7 cellular contexts compared by ENCODE assay signal in genomic region chr7:21898265-21898930, GRCh38. TPM values are rescaled to one million over a fixed set of nuclear protein-coding genes. Genes with fewer than 3 reads are reported as not detected.
DNase-seq lines count a peak whose midpoint lies in the region; ATAC-seq and TF ChIP-seq lines count a peak whose summit lies in the region.

No MANE protein-coding gene starts in this region.

- H3K36me3 ChIP-seq in OCI-LY3 (replicated peaks; ENCODE audit: low read depth, low read length) (peaks cover 35% of the 10 kb centered on the region), neutrophil (peaks cover 32% of the 10 kb centered on the region), testis (ENCODE audit: low read depth, missing control alignments) (no peaks in the 10 kb centered on the region), tibial nerve (peaks cover 0 to 53% (median 3%) of the 10 kb centered on the region in 3 donors)

- no peak for TF ChIP-seq CTCF in OCI-LY3 (IDR thresholded peaks at IDR 0.05; ENCODE audit: low read depth, low read length)
- no peak for TF ChIP-seq CTCF in neutrophil (IDR thresholded peaks at IDR 0.05)
- no peak for TF ChIP-seq CTCF in testis (IDR thresholded peaks at IDR 0.05)
- TF ChIP-seq CTCF in tibial nerve (IDR thresholded peaks at IDR 0.05): no peak

- no peaks in the 10 kb centered on the region for H4K20me1 ChIP-seq in OCI-LY3 (ENCODE audit: insufficient read depth, low read length)

- peak overlapping the region; percentile 59 for H3K4me2 ChIP-seq in OCI-LY3 (ENCODE audit: low read length)

- H2AFZ ChIP-seq in OCI-LY3 (ENCODE audit: low read depth, low read length): no peak overlapping the region

- peaks cover 17% of the 10 kb centered on the region for H3K4me1 ChIP-seq in OCI-LY3 (ENCODE audit: low read length)
- H3K4me1 ChIP-seq in neutrophil (ENCODE audit: control insufficient read depth in 1 of 2, insufficient read depth in 1 of 2, low read depth in 1 of 2, low read length in 1 of 2): peaks cover 34 to 44% of the 10 kb centered on the region in 2 experiments
- no peaks in the 10 kb centered on the region for H3K4me1 ChIP-seq in testis
- H3K4me1 ChIP-seq in tibial nerve: no peaks in the 10 kb centered on the region

- peak overlapping the region; percentile 36; the same call in 1 of the 2 replicates for H3K9ac ChIP-seq in OCI-LY3 (ENCODE audit: low read length)

- H3K27me3 ChIP-seq in OCI-LY3 (ENCODE audit: low read depth, low read length) (no peaks in the 10 kb centered on the region), neutrophil (no peaks in the 10 kb centered on the region), testis (no peaks in the 10 kb centered on the region), tibial nerve (no peaks in the 10 kb centered on the region)

- no peaks in the 10 kb centered on the region for H3K79me2 ChIP-seq in OCI-LY3 (ENCODE audit: low read length)

- no peak for TF ChIP-seq EP300 in tibial nerve (IDR thresholded peaks at IDR 0.05)

- intact Hi-C loops in testis (cut with DNase I; ENCODE audit: low total_unique reads): no loop called here

- TF ChIP-seq POLR2A in testis (IDR thresholded peaks at IDR 0.05) (no peak), tibial nerve (IDR thresholded peaks at IDR 0.05) (no peak)

- no peak for DNase-seq in testis
- no peak for DNase-seq in activated gamma-delta T cell treated with Interleukin-2 at 50 U/mL for 16 hours
- no peak for DNase-seq in tibial nerve (ENCODE audit: low spot score in 2 of 2)

- H3K4me3 ChIP-seq in OCI-LY3 (ENCODE audit: low read length): peak overlapping the region; percentile 23; the same call in 1 of the 2 replicates
- H3K4me3 ChIP-seq in neutrophil (ENCODE audit: low read depth in 1 of 2, low read length in 1 of 2): peak overlapping the region; percentile 60 to 71
- H3K4me3 ChIP-seq in testis: no peak overlapping the region
- H3K4me3 ChIP-seq in tibial nerve: no peak overlapping the region

- WGBS in testis, 2 donors: 88 to 89% methylated on average over 17 of the region's 17 CpGs
- 90 to 93% methylated on average over 17 of the region's 17 CpGs for WGBS in tibial nerve, 2 donors

- H3K9me3 ChIP-seq in OCI-LY3 (ENCODE audit: insufficient read depth, low read length): no peaks in the 10 kb centered on the region
- no peaks in the 10 kb centered on the region for H3K9me3 ChIP-seq in neutrophil
- no peaks in the 10 kb centered on the region for H3K9me3 ChIP-seq in testis
- H3K9me3 ChIP-seq in tibial nerve: no peaks in the 10 kb centered on the region

- H3K27ac ChIP-seq in OCI-LY3 (ENCODE audit: low read length) (peak overlapping the region; percentile 38), neutrophil (peak overlapping the region; percentile 86), testis (no peak overlapping the region), tibial nerve (no peak overlapping the region)

- ATAC-seq in GM19035 (IDR thresholded peaks at IDR 0.05; ENCODE audit: unreplicated experiment) (peak; percentile 92), HG02870 (IDR thresholded peaks at IDR 0.05; ENCODE audit: unreplicated experiment) (peak; percentile 95)

RNA-seq across cellular contexts. Expression of gene CDCA7L, which starts 47.3 kb away (rescaled TPM):
- total RNA-seq in testis: 10 to 100 TPM; 46.1 to 47.1 TPM
- polyA plus RNA-seq in testis (ENCODE audit: insufficient read depth, low read depth, low replicate concordance): 39.9 TPM
- 10 to 100 TPM in 2 of 4 donors, 1 to 10 TPM in 2; 7.4 to 16.9 (median 10.8) TPM for total RNA-seq in tibial nerve

Comparison
In these comparisons a context has a peak if more than half of its experiments do, and no peak if none do; other contexts are left out.
1. H3K27ac ChIP-seq: peak in OCI-LY3 (single experiment) and neutrophil (single experiment); none in testis (0 of 2) and tibial nerve (0 of 4).
2. H3K4me3 ChIP-seq: peak in OCI-LY3 (single experiment) and neutrophil (2 of 2); none in testis (0 of 2) and tibial nerve (0 of 4).